In genomic region chr3:193148678-193149473, GRCh38 we compare ENCODE assay signal across 25 cellular contexts.
"Had no signal": no experiment of that assay in that cellular context is flagged by ENCODE, and none has a peak within 500 bp of the region (broad histone marks: within the 10 kb centered on the region; RNA-seq: fewer than 3 reads in every experiment).

No MANE protein-coding gene starts in this region.

- H3K4me1 ChIP-seq: ascending aorta, transverse colon, uterus had no signal

- FAIRE-seq: bronchial epithelial cell, islet of Langerhans had no signal

- H3K4me2 ChIP-seq: hepatocyte had no signal

- H3K4me3 ChIP-seq: ascending aorta, hepatocyte, lung, transverse colon, uterus had no signal

- H3K27me3 ChIP-seq: ascending aorta, hepatocyte, transverse colon, uterus had no signal

- H3K27ac ChIP-seq: ascending aorta, hepatocyte, transverse colon, uterus had no signal

- ATAC-seq: activated T-cell treated with anti-CD3 and anti-CD28 coated beads, Interleukin-2, amount 50 U/mL, for 72 hours; esophagus mucosa had no signal

- H3K9me3 ChIP-seq: ascending aorta, transverse colon, uterus had no signal

- H3K79me2 ChIP-seq: hepatocyte had no signal

- DNase-seq: activated CD4-positive, alpha-beta T cell treated with anti-CD3 and anti-CD28 coated beads, Interleukin-2, amount 50 U/mL, for 1 hour; activated CD8-positive, alpha-beta memory T cell treated with anti-CD3 and anti-CD28 coated beads for 24 hours; activated CD8-positive, alpha-beta memory T cell treated with anti-CD3 and anti-CD28 coated beads, Interleukin-2, amount 50 U/mL, for 48 hours; activated effector memory CD4-positive, alpha-beta T cell treated with anti-CD3 and anti-CD28 coated beads, Interleukin-2, amount 50 U/mL, for 16 hours; activated naive CD4-positive, alpha-beta T cell treated with anti-CD3 and anti-CD28 coated beads, Interleukin-2, amount 50 U/mL, for 16 hours; activated T-cell treated with anti-CD3 and anti-CD28 coated beads, Interleukin-2, amount 50 U/mL, for 72 hours; cerebellar nuclear complex; effector CD4-positive, alpha-beta T cell; foreskin fibroblast; nephron progenitor cell; nucleus accumbens; posterior cingulate gyrus; stimulated activated CD8-positive, alpha-beta memory T cell treated with anti-CD3 and anti-CD28 coated beads, Interleukin-4, amount 100 ng/mL, for 48 hours; stimulated activated naive CD4-positive, alpha-beta T cell treated with Interleukin-2 at 50 U/mL for 16 hours; substantia nigra; T-helper 1 cell; T-helper 9 cell; transverse colon; uterus had no signal

- H2AFZ ChIP-seq: hepatocyte had no signal

- H3K36me3 ChIP-seq: ascending aorta, transverse colon, uterus had no signal
